ENCODE assay signal across 1 cellular context in genomic region chr11:109071712-109072524, GRCh38.
TF ChIP-seq lines count a peak whose summit lies in the region.

No MANE protein-coding gene starts in this region.

TF ChIP-seq in GM23338, 12 proteins besides CTCF, POLR2A, EP300 and RAD21 (continued from another document):
- no peak for TF ChIP-seq STAT1 (IDR thresholded peaks at IDR 0.05; ENCODE audit: unreplicated experiment)
- no peak for TF ChIP-seq ZNF331 (CRISPR knock-in tag; IDR thresholded peaks at IDR 0.05; ENCODE audit: low read depth)
- TF ChIP-seq CREB1 (CRISPR knock-in tag; IDR thresholded peaks at IDR 0.05; ENCODE audit: low read depth), result no peak
- no peak for TF ChIP-seq JUNB (IDR thresholded peaks at IDR 0.05; ENCODE audit: unreplicated experiment)
- TF ChIP-seq ZNF462 (CRISPR knock-in tag; IDR thresholded peaks at IDR 0.05), result no peak
- TF ChIP-seq NANOG (IDR thresholded peaks at IDR 0.05; ENCODE audit: borderline replicate concordance), result no peak
- no peak for TF ChIP-seq POLR2AphosphoS5 (IDR thresholded peaks at IDR 0.05; ENCODE audit: low read depth)
- TF ChIP-seq, protein P1, sequence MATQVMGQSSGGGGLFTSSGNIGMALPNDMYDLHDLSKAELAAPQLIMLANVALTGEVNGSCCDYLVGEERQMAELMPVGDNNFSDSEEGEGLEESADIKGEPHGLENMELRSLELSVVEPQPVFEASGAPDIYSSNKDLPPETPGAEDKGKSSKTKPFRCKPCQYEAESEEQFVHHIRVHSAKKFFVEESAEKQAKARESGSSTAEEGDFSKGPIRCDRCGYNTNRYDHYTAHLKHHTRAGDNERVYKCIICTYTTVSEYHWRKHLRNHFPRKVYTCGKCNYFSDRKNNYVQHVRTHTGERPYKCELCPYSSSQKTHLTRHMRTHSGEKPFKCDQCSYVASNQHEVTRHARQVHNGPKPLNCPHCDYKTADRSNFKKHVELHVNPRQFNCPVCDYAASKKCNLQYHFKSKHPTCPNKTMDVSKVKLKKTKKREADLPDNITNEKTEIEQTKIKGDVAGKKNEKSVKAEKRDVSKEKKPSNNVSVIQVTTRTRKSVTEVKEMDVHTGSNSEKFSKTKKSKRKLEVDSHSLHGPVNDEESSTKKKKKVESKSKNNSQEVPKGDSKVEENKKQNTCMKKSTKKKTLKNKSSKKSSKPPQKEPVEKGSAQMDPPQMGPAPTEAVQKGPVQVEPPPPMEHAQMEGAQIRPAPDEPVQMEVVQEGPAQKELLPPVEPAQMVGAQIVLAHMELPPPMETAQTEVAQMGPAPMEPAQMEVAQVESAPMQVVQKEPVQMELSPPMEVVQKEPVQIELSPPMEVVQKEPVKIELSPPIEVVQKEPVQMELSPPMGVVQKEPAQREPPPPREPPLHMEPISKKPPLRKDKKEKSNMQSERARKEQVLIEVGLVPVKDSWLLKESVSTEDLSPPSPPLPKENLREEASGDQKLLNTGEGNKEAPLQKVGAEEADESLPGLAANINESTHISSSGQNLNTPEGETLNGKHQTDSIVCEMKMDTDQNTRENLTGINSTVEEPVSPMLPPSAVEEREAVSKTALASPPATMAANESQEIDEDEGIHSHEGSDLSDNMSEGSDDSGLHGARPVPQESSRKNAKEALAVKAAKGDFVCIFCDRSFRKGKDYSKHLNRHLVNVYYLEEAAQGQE (IDR thresholded peaks at IDR 0.05; ENCODE audit: unreplicated experiment), result no peak
- no peak for TF ChIP-seq ZNF114 (CRISPR knock-in tag; IDR thresholded peaks at IDR 0.05)
- TF ChIP-seq EZH2phosphoT487 (IDR thresholded peaks at IDR 0.05; ENCODE audit: unreplicated experiment), result no peak
- TF ChIP-seq, protein P2, sequence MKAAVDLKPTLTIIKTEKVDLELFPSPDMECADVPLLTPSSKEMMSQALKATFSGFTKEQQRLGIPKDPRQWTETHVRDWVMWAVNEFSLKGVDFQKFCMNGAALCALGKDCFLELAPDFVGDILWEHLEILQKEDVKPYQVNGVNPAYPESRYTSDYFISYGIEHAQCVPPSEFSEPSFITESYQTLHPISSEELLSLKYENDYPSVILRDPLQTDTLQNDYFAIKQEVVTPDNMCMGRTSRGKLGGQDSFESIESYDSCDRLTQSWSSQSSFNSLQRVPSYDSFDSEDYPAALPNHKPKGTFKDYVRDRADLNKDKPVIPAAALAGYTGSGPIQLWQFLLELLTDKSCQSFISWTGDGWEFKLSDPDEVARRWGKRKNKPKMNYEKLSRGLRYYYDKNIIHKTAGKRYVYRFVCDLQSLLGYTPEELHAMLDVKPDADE (IDR thresholded peaks at IDR 0.05), result no peak
